1 cellular context compared by ENCODE assay signal in genomic region chr17:49494937-49495841, GRCh38.
TF ChIP-seq lines count a peak whose summit lies in the region.

NGFR (plus strand) TSS chr17:49495293; CDS start chr17:49495418, 125 bp downstream.

TF ChIP-seq in HEK293, 187 proteins besides CTCF, POLR2A, EP300 and RAD21 (continued from another document and continues in another):
- TF ChIP-seq ZNF639 (tag by site-specific recombination; IDR thresholded peaks at IDR 0.05), result no peak
- no peak for TF ChIP-seq GLI2 (tag by site-specific recombination; IDR thresholded peaks at IDR 0.05; ENCODE audit: borderline replicate concordance, low read depth)
- TF ChIP-seq BCL11A (tag by site-specific recombination; IDR thresholded peaks at IDR 0.05; ENCODE audit: low read depth), result no peak
- TF ChIP-seq ZNF132 (tag by site-specific recombination; IDR thresholded peaks at IDR 0.05; ENCODE audit: borderline replicate concordance), result no peak
- peak; percentile 81 for TF ChIP-seq ZBTB6 (tag by site-specific recombination; IDR thresholded peaks at IDR 0.05)
- no peak for TF ChIP-seq ZFP41 (tag by site-specific recombination; IDR thresholded peaks at IDR 0.05; ENCODE audit: borderline replicate concordance)
- no peak for TF ChIP-seq ZNF707 (tag by site-specific recombination; IDR thresholded peaks at IDR 0.05)
- TF ChIP-seq ZNF18 (tag by site-specific recombination; IDR thresholded peaks at IDR 0.05), result no peak
- no peak for TF ChIP-seq ZNF302 (tag by site-specific recombination; IDR thresholded peaks at IDR 0.05; ENCODE audit: low read depth)
- TF ChIP-seq BCL11B (tag by site-specific recombination; IDR thresholded peaks at IDR 0.05; ENCODE audit: low read depth), result no peak
- no peak for TF ChIP-seq ZNF366 (tag by site-specific recombination; conservative IDR thresholded peaks at IDR 0.05)
- TF ChIP-seq ZBTB26 (tag by site-specific recombination; optimal IDR thresholded peaks at IDR 0.05), result peak; percentile 43
- no peak for TF ChIP-seq ZNF791 (tag by site-specific recombination; IDR thresholded peaks at IDR 0.05)
- no peak for TF ChIP-seq RBAK (tag by site-specific recombination; IDR thresholded peaks at IDR 0.05)
- no peak for TF ChIP-seq ZNF174 (tag by site-specific recombination; IDR thresholded peaks at IDR 0.05)
- TF ChIP-seq ZNF843 (tag by site-specific recombination; IDR thresholded peaks at IDR 0.05), result no peak
- no peak for TF ChIP-seq EGR2 (tag by site-specific recombination; IDR thresholded peaks at IDR 0.05; ENCODE audit: low read depth)
- no peak for TF ChIP-seq ZNF449 (tag by site-specific recombination; IDR thresholded peaks at IDR 0.05)
- no peak for TF ChIP-seq ZNF292 (tag by site-specific recombination; IDR thresholded peaks at IDR 0.05; ENCODE audit: borderline replicate concordance, low read depth)
- peak; percentile 79 for TF ChIP-seq ZBTB48 (tag by site-specific recombination; IDR thresholded peaks at IDR 0.05)
- TF ChIP-seq MZF1 (tag by site-specific recombination; IDR thresholded peaks at IDR 0.05; ENCODE audit: borderline replicate concordance), result no peak
- TF ChIP-seq ZNF792 (tag by site-specific recombination; IDR thresholded peaks at IDR 0.05), result no peak
- TF ChIP-seq ZNF214 (tag by site-specific recombination; IDR thresholded peaks at IDR 0.05; ENCODE audit: borderline replicate concordance), result no peak
- no peak for TF ChIP-seq ZNF701 (tag by site-specific recombination; IDR thresholded peaks at IDR 0.05)
- no peak for TF ChIP-seq ZNF19 (tag by site-specific recombination; IDR thresholded peaks at IDR 0.05; ENCODE audit: low read depth)
- no peak for TF ChIP-seq ZNF776 (tag by site-specific recombination; IDR thresholded peaks at IDR 0.05; ENCODE audit: borderline replicate concordance)
- no peak for TF ChIP-seq ZNF830 (tag by site-specific recombination; IDR thresholded peaks at IDR 0.05; ENCODE audit: low read depth)
- no peak for TF ChIP-seq ZNF76 (tag by site-specific recombination; IDR thresholded peaks at IDR 0.05; ENCODE audit: borderline replicate concordance, low read depth)
- no peak for TF ChIP-seq ZNF280D (tag by site-specific recombination; IDR thresholded peaks at IDR 0.05)
- TF ChIP-seq ZNF140 (tag by site-specific recombination; IDR thresholded peaks at IDR 0.05), result no peak
- TF ChIP-seq PRDM2 (tag by site-specific recombination; IDR thresholded peaks at IDR 0.05; ENCODE audit: borderline replicate concordance), result no peak
- TF ChIP-seq ZNF664 (tag by site-specific recombination; IDR thresholded peaks at IDR 0.05), result no peak
- TF ChIP-seq INSM2 (tag by site-specific recombination; IDR thresholded peaks at IDR 0.05), result no peak
- TF ChIP-seq ZBTB11 (tag by site-specific recombination; conservative IDR thresholded peaks at IDR 0.05; ENCODE audit: low read depth), result peak; percentile 59
- TF ChIP-seq ZNF670 (tag by site-specific recombination; IDR thresholded peaks at IDR 0.05; ENCODE audit: low read depth), result no peak
- TF ChIP-seq ZNF580 (tag by site-specific recombination; IDR thresholded peaks at IDR 0.05), result no peak
- no peak; the same call in 1 of the 2 replicates for TF ChIP-seq ZBTB7A (tag by site-specific recombination; IDR thresholded peaks at IDR 0.05; ENCODE audit: low read depth)
- TF ChIP-seq ZNF10 (tag by site-specific recombination; IDR thresholded peaks at IDR 0.05), result no peak
